36 cellular contexts compared by ENCODE assay signal in the genomic region with DNA sequence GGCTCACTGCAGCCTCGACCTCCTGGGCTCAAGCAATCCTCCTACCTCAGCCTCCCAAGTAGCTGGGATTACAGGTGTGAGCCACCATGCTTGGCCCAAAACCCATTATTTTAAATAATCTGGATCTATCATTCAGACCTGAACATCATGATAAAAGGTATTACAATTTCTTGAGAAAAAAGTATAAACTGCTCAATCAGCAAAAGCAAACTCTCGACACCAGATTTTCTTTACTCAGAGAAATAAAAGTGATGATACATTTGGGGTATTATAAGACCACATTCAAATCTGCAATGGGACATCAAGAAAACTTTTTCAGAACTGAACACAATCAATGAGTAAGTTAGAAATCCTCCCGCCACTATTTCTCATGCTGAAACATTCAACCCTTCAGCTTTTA.
"Had no signal": no experiment of that assay in that cellular context is flagged by ENCODE, and none has a peak within 500 bp of the region (broad histone marks: within the 10 kb centered on the region; RNA-seq: fewer than 3 reads in every experiment).

No MANE protein-coding gene starts in this region.

- FAIRE-seq: bronchial epithelial cell, colon, TTC549 had no signal

- H3K4me3 ChIP-seq: ascending aorta, cardiac muscle cell had no signal

- H3K27ac Mint-ChIP-seq: activated CD4-positive, alpha-beta memory T cell treated with anti-CD3 and anti-CD28 coated beads, Interleukin-2, amount 10 ng/mL, durations not matched to agents 7 days and 5 days; activated CD4-positive, alpha-beta T cell treated with anti-CD3 and anti-CD28 coated beads for 36 hours; activated CD4-positive, alpha-beta T cell treated with anti-CD3 and anti-CD28 coated beads, Interleukin-2, amount 10 ng/mL, durations not matched to agents 7 days and 5 days; activated CD8-positive, alpha-beta memory T cell treated with anti-CD3 and anti-CD28 coated beads, Interleukin-2, amount 10 ng/mL, durations not matched to agents 7 days and 5 days; activated CD8-positive, alpha-beta T cell treated with anti-CD3 and anti-CD28 coated beads, Interleukin-2, amount 10 ng/mL, durations not matched to agents 7 days and 5 days; activated naive CD4-positive, alpha-beta T cell treated with anti-CD3 and anti-CD28 coated beads, Interleukin-2, amount 10 ng/mL, durations not matched to agents 7 days and 5 days; activated naive CD4-positive, alpha-beta T cell treated with anti-CD3 and anti-CD28 coated beads, Interleukin-2, amount 50 U/mL, for 24 hours; activated naive CD8-positive, alpha-beta T cell; activated naive CD8-positive, alpha-beta T cell treated with anti-CD3 and anti-CD28 coated beads, Interleukin-2, amount 10 ng/mL, durations not matched to agents 7 days and 5 days; activated naive CD8-positive, alpha-beta T cell treated with anti-CD3 and anti-CD28 coated beads, Interleukin-2, amount 50 U/mL, for 24 hours; activated T-cell treated with anti-CD3 and anti-CD28 coated beads, Interleukin-2, amount 50 U/mL, for 24 hours; activated T-helper 2 cell treated with anti-CD3 and anti-CD28 coated beads, Interferon-gamma antibody, Interleukin-2, Interleukin-4, amounts not matched to agents 10 μg/mL and 5 μg/mL and 100 μg/mL, durations not matched to agents 14 hours and 24 hours and 36 hours; brain; T-helper 2 cell treated with Interferon-gamma antibody and Interleukin-4, amounts not matched to agents 5 μg/mL and 100 μg/mL, for 36 hours; WTC11 had no signal

- DNase-seq: activated CD4-positive, alpha-beta memory T cell treated with anti-CD3 and anti-CD28 coated beads, Interleukin-2, amount 10 ng/mL, durations not matched to agents 7 days and 5 days; activated CD4-positive, alpha-beta T cell treated with anti-CD3 and anti-CD28 coated beads for 1 hour; activated CD4-positive, alpha-beta T cell treated with anti-CD3 and anti-CD28 coated beads for 36 hours; activated CD4-positive, alpha-beta T cell treated with anti-CD3 and anti-CD28 coated beads for 48 hours; activated CD4-positive, alpha-beta T cell treated with anti-CD3 and anti-CD28 coated beads, Interleukin-2, amount 10 ng/mL, durations not matched to agents 7 days and 5 days; activated CD4-positive, alpha-beta T cell treated with anti-CD3 and anti-CD28 coated beads, Interleukin-2, amount 50 U/mL, for 48 hours; activated CD4-positive, CD25-positive, alpha-beta regulatory T cell; activated CD8-positive, alpha-beta memory T cell treated with anti-CD3 and anti-CD28 coated beads for 24 hours; activated CD8-positive, alpha-beta memory T cell treated with anti-CD3 and anti-CD28 coated beads, Interleukin-2, amount 10 ng/mL, durations not matched to agents 7 days and 5 days; activated CD8-positive, alpha-beta memory T cell treated with anti-CD3 and anti-CD28 coated beads, Interleukin-2, amount 50 U/mL, for 48 hours; activated CD8-positive, alpha-beta T cell treated with anti-CD3 and anti-CD28 coated beads, Interleukin-2, amount 10 ng/mL, durations not matched to agents 7 days and 5 days; activated effector memory CD4-positive, alpha-beta T cell treated with Interleukin-2 at 50 U/mL for 16 hours; activated gamma-delta T cell; activated naive CD4-positive, alpha-beta T cell treated with anti-CD3 and anti-CD28 coated beads, Interleukin-2, amount 10 ng/mL, durations not matched to agents 7 days and 5 days; activated naive CD4-positive, alpha-beta T cell treated with Interleukin-2 at 50 U/mL for 16 hours; activated naive CD8-positive, alpha-beta T cell treated with anti-CD3 and anti-CD28 coated beads, Interleukin-2, amount 10 ng/mL, durations not matched to agents 7 days and 5 days; activated naive CD8-positive, alpha-beta T cell treated with anti-CD3 and anti-CD28 coated beads, Interleukin-2, amount 50 U/mL, for 24 hours; activated T-cell treated with anti-CD3 and anti-CD28 coated beads, Interleukin-2, amount 50 U/mL, for 24 hours; activated T-cell treated with anti-CD3 and anti-CD28 coated beads, Interleukin-2, amount 50 U/mL, for 48 hours; amygdala; anterior cingulate cortex; central memory CD4-positive, alpha-beta T cell; T-helper 9 cell; WERI-Rb-1 had no signal

- H3K36me3 Mint-ChIP-seq: activated naive CD4-positive, alpha-beta T cell treated with anti-CD3 and anti-CD28 coated beads, Interleukin-2, amount 50 U/mL, for 24 hours; WTC11 had no signal

- H3K4me3 Mint-ChIP-seq: activated CD4-positive, alpha-beta memory T cell treated with anti-CD3 and anti-CD28 coated beads, Interleukin-2, amount 10 ng/mL, durations not matched to agents 7 days and 5 days; activated CD4-positive, alpha-beta T cell treated with anti-CD3 and anti-CD28 coated beads for 36 hours; activated CD4-positive, alpha-beta T cell treated with anti-CD3 and anti-CD28 coated beads, Interleukin-2, amount 10 ng/mL, durations not matched to agents 7 days and 5 days; activated CD8-positive, alpha-beta memory T cell treated with anti-CD3 and anti-CD28 coated beads, Interleukin-2, amount 10 ng/mL, durations not matched to agents 7 days and 5 days; activated CD8-positive, alpha-beta T cell treated with anti-CD3 and anti-CD28 coated beads, Interleukin-2, amount 10 ng/mL, durations not matched to agents 7 days and 5 days; activated naive CD4-positive, alpha-beta T cell treated with anti-CD3 and anti-CD28 coated beads, Interleukin-2, amount 10 ng/mL, durations not matched to agents 7 days and 5 days; activated naive CD4-positive, alpha-beta T cell treated with anti-CD3 and anti-CD28 coated beads, Interleukin-2, amount 50 U/mL, for 24 hours; activated naive CD8-positive, alpha-beta T cell; activated naive CD8-positive, alpha-beta T cell treated with anti-CD3 and anti-CD28 coated beads, Interleukin-2, amount 10 ng/mL, durations not matched to agents 7 days and 5 days; activated naive CD8-positive, alpha-beta T cell treated with anti-CD3 and anti-CD28 coated beads, Interleukin-2, amount 50 U/mL, for 24 hours; activated T-cell treated with anti-CD3 and anti-CD28 coated beads, Interleukin-2, amount 50 U/mL, for 24 hours; brain; T-helper 2 cell treated with Interferon-gamma antibody and Interleukin-4, amounts not matched to agents 5 μg/mL and 100 μg/mL, for 36 hours; WTC11 had no signal

- H3K36me3 ChIP-seq: ascending aorta, cardiac muscle cell, WERI-Rb-1 had no signal

- ATAC-seq: activated CD4-positive, alpha-beta T cell treated with anti-CD3 and anti-CD28 coated beads for 36 hours; activated CD4-positive, CD25-positive, alpha-beta regulatory T cell treated with anti-CD3 and anti-CD28 coated beads, Interleukin-2, amount 50 U/mL, for 24 hours; activated CD8-positive, alpha-beta memory T cell treated with anti-CD3 and anti-CD28 coated beads, Interleukin-2, amount 10 ng/mL, durations not matched to agents 7 days and 5 days; activated CD8-positive, alpha-beta T cell treated with anti-CD3 and anti-CD28 coated beads, Interleukin-2, amount 10 ng/mL, durations not matched to agents 7 days and 5 days; activated naive CD8-positive, alpha-beta T cell treated with anti-CD3 and anti-CD28 coated beads, Interleukin-2, amount 50 U/mL, for 24 hours; WTC11 had no signal

- H3K27me3 ChIP-seq: ascending aorta, cardiac muscle cell had no signal

- H3K27ac ChIP-seq: ascending aorta, cardiac muscle cell, WERI-Rb-1 had no signal

- H3K9me3 ChIP-seq: ascending aorta had no signal

- H3K9me3 Mint-ChIP-seq: activated CD4-positive, alpha-beta memory T cell treated with anti-CD3 and anti-CD28 coated beads, Interleukin-2, amount 10 ng/mL, durations not matched to agents 7 days and 5 days; activated CD4-positive, alpha-beta T cell treated with anti-CD3 and anti-CD28 coated beads, Interleukin-2, amount 10 ng/mL, durations not matched to agents 7 days and 5 days; activated naive CD4-positive, alpha-beta T cell treated with anti-CD3 and anti-CD28 coated beads, Interleukin-2, amount 10 ng/mL, durations not matched to agents 7 days and 5 days; activated naive CD4-positive, alpha-beta T cell treated with anti-CD3 and anti-CD28 coated beads, Interleukin-2, amount 50 U/mL, for 24 hours; activated naive CD8-positive, alpha-beta T cell treated with anti-CD3 and anti-CD28 coated beads, Interleukin-2, amount 50 U/mL, for 24 hours; activated T-cell treated with anti-CD3 and anti-CD28 coated beads, Interleukin-2, amount 50 U/mL, for 24 hours; activated T-helper 2 cell treated with anti-CD3 and anti-CD28 coated beads, Interferon-gamma antibody, Interleukin-2, Interleukin-4, amounts not matched to agents 10 μg/mL and 5 μg/mL and 100 μg/mL, durations not matched to agents 14 hours and 24 hours and 36 hours; T-helper 2 cell treated with Interferon-gamma antibody and Interleukin-4, amounts not matched to agents 5 μg/mL and 100 μg/mL, for 36 hours; WTC11 had no signal

- H3K27me3 Mint-ChIP-seq: activated CD4-positive, alpha-beta memory T cell treated with anti-CD3 and anti-CD28 coated beads, Interleukin-2, amount 10 ng/mL, durations not matched to agents 7 days and 5 days; activated CD4-positive, alpha-beta T cell treated with anti-CD3 and anti-CD28 coated beads for 36 hours; activated CD4-positive, alpha-beta T cell treated with anti-CD3 and anti-CD28 coated beads, Interleukin-2, amount 10 ng/mL, durations not matched to agents 7 days and 5 days; activated CD8-positive, alpha-beta memory T cell treated with anti-CD3 and anti-CD28 coated beads, Interleukin-2, amount 10 ng/mL, durations not matched to agents 7 days and 5 days; activated naive CD4-positive, alpha-beta T cell treated with anti-CD3 and anti-CD28 coated beads, Interleukin-2, amount 10 ng/mL, durations not matched to agents 7 days and 5 days; activated naive CD4-positive, alpha-beta T cell treated with anti-CD3 and anti-CD28 coated beads, Interleukin-2, amount 50 U/mL, for 24 hours; activated naive CD8-positive, alpha-beta T cell; activated naive CD8-positive, alpha-beta T cell treated with anti-CD3 and anti-CD28 coated beads, Interleukin-2, amount 10 ng/mL, durations not matched to agents 7 days and 5 days; activated naive CD8-positive, alpha-beta T cell treated with anti-CD3 and anti-CD28 coated beads, Interleukin-2, amount 50 U/mL, for 24 hours; activated T-cell treated with anti-CD3 and anti-CD28 coated beads, Interleukin-2, amount 50 U/mL, for 24 hours; brain had no signal
